In the genomic region with DNA sequence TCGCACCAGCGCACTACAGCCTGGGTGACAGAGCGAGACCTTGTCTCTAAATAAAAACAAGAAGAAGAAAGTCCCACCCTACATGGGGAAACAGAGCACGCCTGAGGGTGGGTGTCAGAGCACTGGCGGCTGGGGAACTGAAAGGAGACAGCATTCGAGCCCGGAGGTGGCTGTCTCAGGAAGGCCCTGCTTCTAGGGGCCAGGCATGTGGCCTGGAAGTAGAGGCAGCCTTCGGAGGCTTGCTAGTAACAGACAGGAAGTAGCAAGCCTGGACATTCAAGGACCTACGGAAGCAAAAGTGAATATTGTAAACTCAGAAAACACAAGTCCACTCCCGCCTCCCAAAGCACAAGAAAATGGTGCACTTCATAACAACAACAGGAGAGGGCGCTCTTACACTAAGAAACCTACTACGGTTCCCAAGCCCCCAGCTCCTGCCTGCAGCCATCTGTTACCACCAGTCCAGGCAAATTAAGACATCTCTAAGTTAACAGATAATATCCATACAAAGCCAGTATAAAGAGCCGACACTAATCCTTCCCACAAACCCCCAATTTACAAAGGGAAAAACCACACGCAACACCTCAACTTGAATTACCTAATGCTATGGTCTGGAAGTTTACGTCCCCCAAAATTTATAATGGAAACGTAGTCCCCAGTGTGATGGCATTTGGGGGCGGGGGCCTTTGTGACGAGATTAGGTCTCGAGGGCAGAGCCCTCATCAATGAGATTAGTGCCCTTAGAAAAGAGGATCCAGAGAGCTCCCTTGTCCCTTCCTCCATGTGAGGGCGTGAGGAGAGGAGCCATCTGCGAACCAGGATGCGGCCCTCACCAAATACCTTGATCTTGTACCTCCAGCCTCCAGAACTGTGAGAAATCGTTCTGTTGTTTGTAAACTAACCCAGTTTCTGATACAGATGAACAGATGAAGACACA, we compare ENCODE assay signal across 8 cellular contexts. TPM values are rescaled to one million over a fixed set of nuclear protein-coding genes. Genes with fewer than 3 reads are reported as not detected.
A peak's percentile ranks its signal among the peaks of the same experiment; 100 is the strongest.
DNase-seq lines count a peak whose midpoint lies in the region; ATAC-seq and TF ChIP-seq lines count a peak whose summit lies in the region.

No MANE protein-coding gene starts in this region.

- TF ChIP-seq CTCF in DND-41 (IDR thresholded peaks at IDR 0.05; ENCODE audit: borderline replicate concordance, extremely low read depth, low read length, poor library complexity, severe bottlenecking) = peak; percentile 78

- ATAC-seq in DND-41 (ENCODE audit: insufficient read depth, low read depth) (peak; percentile 33; the same call in 1 of the 3 replicates), HG03139 (IDR thresholded peaks at IDR 0.05; ENCODE audit: unreplicated experiment) (no peak), HG03439 (IDR thresholded peaks at IDR 0.05; ENCODE audit: unreplicated experiment) (no peak)

- H4K20me1 ChIP-seq in DND-41 (ENCODE audit: insufficient read depth, low read length) = no peaks in the 10 kb centered on the region

- no peak overlapping the region for H3K4me2 ChIP-seq in DND-41 (ENCODE audit: insufficient read depth, low read length)

- no peaks in the 10 kb centered on the region for H3K9me3 ChIP-seq in DND-41 (ENCODE audit: insufficient read depth, low read length, severe bottlenecking)
- H3K9me3 ChIP-seq in SJCRH30 (replicated peaks) = no peaks in the 10 kb centered on the region

- no peaks in the 10 kb centered on the region for H3K27me3 ChIP-seq in DND-41 (ENCODE audit: insufficient read depth, low read length, poor library complexity)
- no peaks in the 10 kb centered on the region for H3K27me3 ChIP-seq in SJCRH30

- H3K4me3 ChIP-seq in DND-41 (ENCODE audit: low read depth in 1 of 2, low read length in 2 of 2) = no peak overlapping the region
- H3K4me3 ChIP-seq in SJCRH30 = no peak overlapping the region

- no peaks in the 10 kb centered on the region for H3K79me2 ChIP-seq in DND-41 (ENCODE audit: insufficient read depth, low read length)

- H3K36me3 ChIP-seq in DND-41 (ENCODE audit: insufficient read depth, low read length) = no peaks in the 10 kb centered on the region
- H3K36me3 ChIP-seq in SJCRH30 = no peaks in the 10 kb centered on the region

- no peak overlapping the region for H2AFZ ChIP-seq in DND-41 (ENCODE audit: low read depth, low read length)

- no peak overlapping the region for H3K9ac ChIP-seq in DND-41 (ENCODE audit: low read depth, low read length)

- DNase-seq in DND-41 (peak; percentile 46), HT1080 (ENCODE audit: low read depth) (peak; percentile 17), SJCRH30 (peak; percentile 65 to 85), inferior parietal cortex (ENCODE audit: extremely low spot score) (peak; percentile 69), DMS79 (lab: John Stamatoyannopoulos, UW) (no peak), NCI-H2107 (lab: John Stamatoyannopoulos, UW) (no peak)

- H3K27ac ChIP-seq in DND-41 (ENCODE audit: low read length) = no peak overlapping the region
- no peak overlapping the region for H3K27ac ChIP-seq in SJCRH30

- no peaks in the 10 kb centered on the region for H3K4me1 ChIP-seq in DND-41 (ENCODE audit: insufficient read depth, low read length)
- H3K4me1 ChIP-seq in SJCRH30 = no peaks in the 10 kb centered on the region; the same call in 1 of the 2 replicates

RNA-seq across cellular contexts. Expression of gene RASGEF1C, which starts 7.7 kb away (rescaled TPM):
- not detected in 2 replicates for total RNA-seq in HT1080 (2014; rRNA removed; shearing (Covaris generic))
- polyA plus RNA-seq in HT1080 (2015; cell fraction: cytosol; rRNA removed) = not detected in 2 replicates
- not detected in 2 replicates for polyA plus RNA-seq in HT1080 (2015; cell fraction: nucleus; rRNA removed)
- total RNA-seq in SJCRH30 (2014; rRNA removed; shearing (Covaris generic)) = not detected in 2 replicates

Comparison
In these comparisons a context has a peak if more than half of its experiments do, and no peak if none do; other contexts are left out.
1. DNase-seq: peak in DND-41 (single experiment), HT1080 (single experiment), SJCRH30 (2 of 2) and inferior parietal cortex (single experiment); none in DMS79 (single experiment) and NCI-H2107 (single experiment).